1 cellular context compared by ENCODE assay signal in the genomic region with DNA sequence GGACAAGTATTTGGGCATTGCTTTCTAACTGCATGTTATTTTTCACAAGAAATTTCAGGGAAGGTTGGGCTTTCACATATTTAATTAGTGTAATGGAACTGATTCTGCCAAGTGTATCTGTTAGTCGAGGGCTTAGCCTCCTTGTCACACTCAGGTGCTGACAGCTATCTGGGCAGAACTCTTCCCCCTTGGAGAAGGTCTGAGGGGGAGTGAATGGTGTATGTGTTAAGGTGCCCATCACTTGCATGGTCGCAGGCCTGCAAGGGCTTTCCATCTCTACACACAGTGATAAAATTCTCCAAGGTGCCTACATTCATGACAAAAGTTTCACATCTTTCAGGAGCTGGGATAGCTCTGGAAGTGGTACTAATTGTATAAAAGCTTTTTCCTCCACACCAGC.
TF ChIP-seq lines count a peak whose summit lies in the region.

No MANE protein-coding gene starts in this region.

TF ChIP-seq in GM23338, 12 proteins besides CTCF, POLR2A, EP300 and RAD21 (continued from another document):
- TF ChIP-seq CREB1 (CRISPR knock-in tag; IDR thresholded peaks at IDR 0.05; ENCODE audit: low read depth) (no peak), ZNF114 (CRISPR knock-in tag; IDR thresholded peaks at IDR 0.05) (no peak)
